Comparison of ENCODE assay signal across 1 cellular context in the genomic region with DNA sequence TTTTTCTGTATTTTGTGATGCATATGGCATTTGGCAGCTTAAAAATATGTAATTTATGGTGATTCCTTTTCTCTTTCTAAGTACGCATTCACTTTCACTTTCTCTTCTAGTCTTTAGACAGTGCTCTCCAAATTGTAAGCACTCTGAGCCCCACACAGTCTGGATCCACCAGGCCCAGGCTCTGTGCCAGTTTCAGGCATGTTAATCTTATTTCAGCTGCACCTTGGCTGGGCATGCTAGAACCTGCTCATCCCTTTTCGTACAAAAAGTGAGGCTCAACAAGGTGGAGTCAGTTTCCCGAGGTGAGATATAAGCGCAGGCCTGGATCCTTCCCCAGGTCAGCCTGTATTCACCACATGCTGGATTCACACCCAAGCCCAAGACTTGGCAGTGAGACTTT.
TF ChIP-seq lines count a peak whose summit lies in the region.

No MANE protein-coding gene starts in this region.

TF ChIP-seq in H1, 55 proteins besides CTCF, POLR2A, EP300 and RAD21 (continued from another document):
- TF ChIP-seq KDM1A (IDR thresholded peaks at IDR 0.05; ENCODE audit: borderline replicate concordance, low read length) (no peak), TAF1 (IDR thresholded peaks at IDR 0.05; ENCODE audit: low read depth, low read length) (no peak), NRF1 (IDR thresholded peaks at IDR 0.05; ENCODE audit: low read depth, low read length) (no peak), KDM5A (IDR thresholded peaks at IDR 0.05; ENCODE audit: low read length) (no peak), SIX5 (IDR thresholded peaks at IDR 0.05; ENCODE audit: low read depth, low read length) (no peak), JUN (IDR thresholded peaks at IDR 0.05; ENCODE audit: low read depth, low read length) (no peak), EGR1 (IDR thresholded peaks at IDR 0.05; ENCODE audit: borderline replicate concordance, low read depth, low read length) (no peak), RNF2 (IDR thresholded peaks at IDR 0.05; ENCODE audit: borderline replicate concordance, low read depth, low read length, missing control alignments, poor library complexity, severe bottlenecking) (no peak)
- TF ChIP-seq, protein P1, sequence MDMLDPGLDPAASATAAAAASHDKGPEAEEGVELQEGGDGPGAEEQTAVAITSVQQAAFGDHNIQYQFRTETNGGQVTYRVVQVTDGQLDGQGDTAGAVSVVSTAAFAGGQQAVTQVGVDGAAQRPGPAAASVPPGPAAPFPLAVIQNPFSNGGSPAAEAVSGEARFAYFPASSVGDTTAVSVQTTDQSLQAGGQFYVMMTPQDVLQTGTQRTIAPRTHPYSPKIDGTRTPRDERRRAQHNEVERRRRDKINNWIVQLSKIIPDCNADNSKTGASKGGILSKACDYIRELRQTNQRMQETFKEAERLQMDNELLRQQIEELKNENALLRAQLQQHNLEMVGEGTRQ (IDR thresholded peaks at IDR 0.05; ENCODE audit: low read length) = no peak
